8 cellular contexts compared by ENCODE assay signal in the genomic region with DNA sequence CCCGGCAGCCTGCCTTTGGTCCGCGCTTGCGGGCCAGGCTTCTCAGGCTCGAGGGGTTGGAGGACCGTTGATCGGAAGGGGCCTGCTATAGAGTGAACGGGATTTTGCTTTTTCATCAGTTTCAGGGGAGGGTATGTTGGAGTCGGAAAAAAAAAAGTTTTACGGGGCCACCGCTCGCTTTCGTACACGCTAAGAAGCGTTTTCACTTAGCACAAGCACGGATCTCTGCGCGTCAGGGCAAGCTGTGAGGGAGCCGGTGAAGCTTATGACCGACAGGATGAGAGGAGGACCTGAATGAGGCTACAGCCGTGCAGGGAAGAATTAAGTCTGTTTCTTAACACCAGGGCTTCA. TPM values are rescaled to one million over a fixed set of nuclear protein-coding genes. Genes with fewer than 3 reads are reported as not detected.
DNase-seq lines count a peak whose midpoint lies in the region; ATAC-seq and TF ChIP-seq lines count a peak whose summit lies in the region.

No MANE protein-coding gene starts in this region.

- ATAC-seq in activated naive CD8-positive, alpha-beta T cell treated with anti-CD3 and anti-CD28 coated beads, Interleukin-2, amount 10 ng/mL, durations not matched to agents 7 days and 5 days (ENCODE audit: low read depth): peak; percentile 20
- no peak for ATAC-seq in activated naive CD8-positive, alpha-beta T cell treated with anti-CD3 and anti-CD28 coated beads, Interleukin-2, amount 50 U/mL, for 24 hours
- ATAC-seq in HG03095 (IDR thresholded peaks at IDR 0.05; ENCODE audit: unreplicated experiment) (peak; percentile 12), sciatic nerve (peak; percentile 4), HG03139 (IDR thresholded peaks at IDR 0.05; ENCODE audit: unreplicated experiment) (no peak)

- intact Hi-C loops in sciatic nerve (cut with DNase I): loop anchor here (2.0 kb wide), 1 partner anchor 47 kb away; no protein-coding TSS in a partner anchor

- no peaks in the 10 kb centered on the region for H3K27me3 Mint-ChIP-seq in activated naive CD8-positive, alpha-beta T cell treated with anti-CD3 and anti-CD28 coated beads, Interleukin-2, amount 10 ng/mL, durations not matched to agents 7 days and 5 days
- H3K27me3 Mint-ChIP-seq in activated naive CD8-positive, alpha-beta T cell treated with anti-CD3 and anti-CD28 coated beads, Interleukin-2, amount 50 U/mL, for 24 hours: no peaks in the 10 kb centered on the region

- peaks cover 12% of the 10 kb centered on the region for H3K36me3 Mint-ChIP-seq in activated naive CD8-positive, alpha-beta T cell treated with anti-CD3 and anti-CD28 coated beads, Interleukin-2, amount 10 ng/mL, durations not matched to agents 7 days and 5 days
- H3K36me3 Mint-ChIP-seq in activated naive CD8-positive, alpha-beta T cell treated with anti-CD3 and anti-CD28 coated beads, Interleukin-2, amount 50 U/mL, for 24 hours (ENCODE audit: low read depth): peaks cover 18% of the 10 kb centered on the region

- no peaks in the 10 kb centered on the region for H3K9me3 Mint-ChIP-seq in activated naive CD8-positive, alpha-beta T cell treated with anti-CD3 and anti-CD28 coated beads, Interleukin-2, amount 10 ng/mL, durations not matched to agents 7 days and 5 days
- H3K9me3 Mint-ChIP-seq in activated naive CD8-positive, alpha-beta T cell treated with anti-CD3 and anti-CD28 coated beads, Interleukin-2, amount 50 U/mL, for 24 hours: no peaks in the 10 kb centered on the region

- TF ChIP-seq CTCF in WI38 (IDR thresholded peaks at IDR 0.05; ENCODE audit: low read depth, low read length): no peak

- no peak overlapping the region for H3K27ac Mint-ChIP-seq in activated naive CD8-positive, alpha-beta T cell treated with anti-CD3 and anti-CD28 coated beads, Interleukin-2, amount 10 ng/mL, durations not matched to agents 7 days and 5 days
- H3K27ac Mint-ChIP-seq in activated naive CD8-positive, alpha-beta T cell treated with anti-CD3 and anti-CD28 coated beads, Interleukin-2, amount 50 U/mL, for 24 hours: no peak overlapping the region

- no peak overlapping the region for H3K4me3 Mint-ChIP-seq in activated naive CD8-positive, alpha-beta T cell treated with anti-CD3 and anti-CD28 coated beads, Interleukin-2, amount 10 ng/mL, durations not matched to agents 7 days and 5 days
- no peak overlapping the region for H3K4me3 Mint-ChIP-seq in activated naive CD8-positive, alpha-beta T cell treated with anti-CD3 and anti-CD28 coated beads, Interleukin-2, amount 50 U/mL, for 24 hours

- H3K4me1 Mint-ChIP-seq in activated naive CD8-positive, alpha-beta T cell treated with anti-CD3 and anti-CD28 coated beads, Interleukin-2, amount 10 ng/mL, durations not matched to agents 7 days and 5 days: peaks cover 22% of the 10 kb centered on the region
- H3K4me1 Mint-ChIP-seq in activated naive CD8-positive, alpha-beta T cell treated with anti-CD3 and anti-CD28 coated beads, Interleukin-2, amount 50 U/mL, for 24 hours: peaks cover 35% of the 10 kb centered on the region

- H3K4me3 ChIP-seq in WI38 (ENCODE audit: low read depth, low read length): peak overlapping the region; percentile 71

- no peak for DNase-seq in activated naive CD8-positive, alpha-beta T cell treated with anti-CD3 and anti-CD28 coated beads, Interleukin-2, amount 10 ng/mL, durations not matched to agents 7 days and 5 days
- DNase-seq in activated naive CD8-positive, alpha-beta T cell treated with anti-CD3 and anti-CD28 coated beads, Interleukin-2, amount 50 U/mL, for 24 hours: no peak
- DNase-seq in fibroblast of peridontal ligament (ENCODE audit: extremely low read depth) (peak; percentile 27), sciatic nerve (ENCODE audit: low spot score) (no peak), amniotic stem cell (lab: John Stamatoyannopoulos, UW) (no peak)

- POLR2A ChIA-PET in activated naive CD8-positive, alpha-beta T cell treated with anti-CD3 and anti-CD28 coated beads, Interleukin-2, amount 10 ng/mL, durations not matched to agents 7 days and 5 days (lab: Charles Lee): interaction anchor here (0.6 to 2.9 kb wide), 9 partner anchors 12 to 258 kb away, joined by 3 to 35 read pairs (median 3); a partner anchor contains a TSS

RNA-seq across cellular contexts. Expression of a gene that starts 0.4 kb away (rescaled TPM):
- total RNA-seq in activated naive CD8-positive, alpha-beta T cell treated with anti-CD3 and anti-CD28 coated beads, Interleukin-2, amount 10 ng/mL, durations not matched to agents 7 days and 5 days: 10 to 100 TPM; 43.3 to 48.0 TPM
- 16.0 TPM for total RNA-seq in sciatic nerve

RNA-seq across cellular contexts. Expression of a gene that starts 0.6 kb away (rescaled TPM):
- total RNA-seq in activated naive CD8-positive, alpha-beta T cell treated with anti-CD3 and anti-CD28 coated beads, Interleukin-2, amount 10 ng/mL, durations not matched to agents 7 days and 5 days: 100 to 1,000 TPM; 104 to 122 TPM
- total RNA-seq in sciatic nerve: 163 TPM

RNA-seq across cellular contexts. Expression of a gene that starts 50.5 kb away (rescaled TPM):
- 10 to 100 TPM; 73.6 to 73.9 TPM for total RNA-seq in activated naive CD8-positive, alpha-beta T cell treated with anti-CD3 and anti-CD28 coated beads, Interleukin-2, amount 10 ng/mL, durations not matched to agents 7 days and 5 days
- 55.6 TPM for total RNA-seq in sciatic nerve

Comparison
In these comparisons a context has a peak if more than half of its experiments do, and no peak if none do; other contexts are left out.
1. ATAC-seq: peak in activated naive CD8-positive, alpha-beta T cell treated with anti-CD3 and anti-CD28 coated beads, Interleukin-2, amount 10 ng/mL, durations not matched to agents 7 days and 5 days (single experiment), HG03095 (single experiment) and sciatic nerve (single experiment); none in activated naive CD8-positive, alpha-beta T cell treated with anti-CD3 and anti-CD28 coated beads, Interleukin-2, amount 50 U/mL, for 24 hours (single experiment) and HG03139 (single experiment).